ENCODE assay signal across 11 cellular contexts in genomic region chr5:126492939-126493338, GRCh38.
A peak's percentile ranks its signal among the peaks of the same experiment; 100 is the strongest.
DNase-seq lines count a peak whose midpoint lies in the region; TF ChIP-seq lines count a peak whose summit lies in the region.
"Had no signal": no experiment of that assay in that cellular context is flagged by ENCODE, and none has a peak within 500 bp of the region (broad histone marks: within the 10 kb centered on the region; RNA-seq: fewer than 3 reads in every experiment).

No MANE protein-coding gene starts in this region.

- H3K4me1 Mint-ChIP-seq in neural crest cell = peaks cover 42% of the 10 kb centered on the region

- H3K27me3 Mint-ChIP-seq in neural crest cell (ENCODE audit: low read depth) = no peaks in the 10 kb centered on the region

- H3K9me3 Mint-ChIP-seq in neural crest cell = no peaks in the 10 kb centered on the region

- TF ChIP-seq CTCF in GM10266 (IDR thresholded peaks at IDR 0.05; ENCODE audit: control insufficient read depth, insufficient read depth, low read depth, missing control alignments) = peak; percentile 56
- TF ChIP-seq CTCF in choroid plexus epithelial cell (conservative IDR thresholded peaks at IDR 0.05; ENCODE audit: low read depth, low read length) = peak; percentile 61
- TF ChIP-seq CTCF in neural crest cell (conservative IDR thresholded peaks at IDR 0.05) = peak; percentile 17

- H3K36me3 Mint-ChIP-seq in neural crest cell (ENCODE audit: low read depth) = peaks cover 8% of the 10 kb centered on the region

- no peak overlapping the region for H3K4me3 ChIP-seq in choroid plexus epithelial cell (ENCODE audit: low read depth, low read length)
- H3K4me3 ChIP-seq: HAP-1 had no signal

- no peak overlapping the region for H3K4me3 Mint-ChIP-seq in neural crest cell

- no peak for DNase-seq in GM10266 (ENCODE audit: extremely low spot score)
- DNase-seq in NCI-H2227 (lab: John Stamatoyannopoulos, UW; ENCODE audit: unreplicated experiment) = peak; percentile 8
- DNase-seq in choroid plexus epithelial cell (ENCODE audit: low read depth) = peak; percentile 64
- no peak for DNase-seq in neural crest cell (ENCODE audit: low read depth, low spot score)
- no peak for DNase-seq in NCI-H128 (lab: John Stamatoyannopoulos, UW; ENCODE audit: unreplicated experiment)
- DNase-seq in globus pallidus (ENCODE audit: low spot score) = no peak
- no peak for DNase-seq in activated CD4-positive, alpha-beta T cell treated with anti-CD3 and anti-CD28 coated beads, Interleukin-2, amount 50 U/mL, for 4 hours
- no peak for DNase-seq in stimulated activated CD4-positive, alpha-beta T cell treated with anti-CD3 and anti-CD28 coated beads, Interleukin-4, amount 100 ng/mL, for 1 hour
- DNase-seq: mesenchymal stem cell, OCI-M1 had no signal

- H3K27ac Mint-ChIP-seq in neural crest cell (ENCODE audit: unreplicated experiment) = no peak overlapping the region

Comparison
In these comparisons a context has a peak if more than half of its experiments do, and no peak if none do; other contexts are left out.
1. DNase-seq: peak in NCI-H2227 (single experiment) and choroid plexus epithelial cell (single experiment); none in GM10266 (single experiment), neural crest cell (single experiment), NCI-H128 (single experiment), globus pallidus (single experiment), activated CD4-positive, alpha-beta T cell treated with anti-CD3 and anti-CD28 coated beads, Interleukin-2, amount 50 U/mL, for 4 hours (0 of 2) and stimulated activated CD4-positive, alpha-beta T cell treated with anti-CD3 and anti-CD28 coated beads, Interleukin-4, amount 100 ng/mL, for 1 hour (single experiment).
2. Peak in every context shown above with its lines, with median percentiles within 50 percentile points of each other: CTCF ChIP-seq.